28 cellular contexts compared by ENCODE assay signal in genomic region chr15:94611656-94612055, GRCh38.
"Had no signal": no experiment of that assay in that cellular context is flagged by ENCODE, and none has a peak within 500 bp of the region (broad histone marks: within the 10 kb centered on the region; RNA-seq: fewer than 3 reads in every experiment).

No MANE protein-coding gene starts in this region.

- H3K9me3 ChIP-seq: colonic mucosa, esophagus muscularis mucosa, esophagus squamous epithelium, gastrocnemius medialis, gastroesophageal sphincter had no signal

- FAIRE-seq: colon, endometrium, endothelial cell of umbilical vein, frontal cortex had no signal

- H3K27ac ChIP-seq: colonic mucosa, coronary artery, dorsolateral prefrontal cortex, epithelial cell of prostate, esophagus muscularis mucosa, esophagus squamous epithelium, foreskin keratinocyte, gastrocnemius medialis, gastroesophageal sphincter, heart left ventricle, heart right ventricle had no signal

- H3K27ac Mint-ChIP-seq: dendritic cell treated with granulocyte-macrophage colony-stimulating factor and Interleukin-4, amounts not matched to agents 40 ng/mL and 50 ng/mL, for 4 days; effector memory CD8-positive, alpha-beta T cell; endodermal cell had no signal

- H3K27me3 ChIP-seq: colonic mucosa, esophagus muscularis mucosa, esophagus squamous epithelium, foreskin keratinocyte, gastrocnemius medialis, gastroesophageal sphincter, heart left ventricle had no signal

- ATAC-seq: effector memory CD8-positive, alpha-beta T cell; esophagus mucosa; foreskin keratinocyte; gastrocnemius medialis; gastroesophageal sphincter; heart left ventricle; heart right ventricle had no signal

- H3K9me3 Mint-ChIP-seq: dendritic cell treated with granulocyte-macrophage colony-stimulating factor and Interleukin-4, amounts not matched to agents 40 ng/mL and 50 ng/mL, for 4 days; effector memory CD8-positive, alpha-beta T cell; endodermal cell had no signal

- H3K36me3 ChIP-seq: colonic mucosa, esophagus muscularis mucosa, esophagus squamous epithelium, gastrocnemius medialis, gastroesophageal sphincter, heart left ventricle, heart right ventricle had no signal

- DNase-seq: colonic mucosa; cortex of kidney; dermis blood vessel endothelial cell; dorsolateral prefrontal cortex; effector CD4-positive, alpha-beta T cell; effector CD8-positive, alpha-beta T cell; effector memory CD4-positive, alpha-beta T cell; effector memory CD8-positive, alpha-beta T cell; endodermal cell; esophagus squamous epithelium; foreskin fibroblast; foreskin keratinocyte; foreskin melanocyte; gastrocnemius medialis; glutamatergic neuron; head of caudate nucleus; heart left ventricle; heart right ventricle had no signal

- H3K4me3 Mint-ChIP-seq: dendritic cell treated with granulocyte-macrophage colony-stimulating factor and Interleukin-4, amounts not matched to agents 40 ng/mL and 50 ng/mL, for 4 days; effector memory CD8-positive, alpha-beta T cell; endodermal cell had no signal

- H3K4me1 ChIP-seq: colonic mucosa, foreskin keratinocyte, gastrocnemius medialis, gastroesophageal sphincter had no signal

- H3K4me3 ChIP-seq: colonic mucosa, coronary artery, dorsolateral prefrontal cortex, esophagus muscularis mucosa, esophagus squamous epithelium, gastrocnemius medialis, gastroesophageal sphincter, heart left ventricle, heart right ventricle had no signal

- H3K4me1 Mint-ChIP-seq: endodermal cell had no signal
